In genomic region chr11:111395081-111395480, GRCh38 we compare ENCODE assay signal across 1 cellular context.
A peak's percentile ranks its signal among the peaks of the same experiment; 100 is the strongest.
TF ChIP-seq lines count a peak whose summit lies in the region.

No MANE protein-coding gene starts in this region.

TF ChIP-seq in HepG2, 621 proteins besides CTCF, POLR2A, EP300 and RAD21 (continued from another document and continues in another):
- no peak for TF ChIP-seq ZBTB26 (CRISPR knock-in tag; IDR thresholded peaks at IDR 0.05; ENCODE audit: borderline replicate concordance)
- TF ChIP-seq ATRX (CRISPR knock-in tag; IDR thresholded peaks at IDR 0.05; ENCODE audit: borderline replicate concordance): no peak
- no peak for TF ChIP-seq AKNA (CRISPR knock-in tag; IDR thresholded peaks at IDR 0.05; ENCODE audit: borderline replicate concordance)
- peak; percentile 68 for TF ChIP-seq KAT8 (CRISPR knock-in tag; IDR thresholded peaks at IDR 0.05)
- TF ChIP-seq SOX5 (CRISPR knock-in tag; IDR thresholded peaks at IDR 0.05; ENCODE audit: borderline replicate concordance): peak; percentile 94
- peak; percentile 81; the same call in 1 of the 2 replicates for TF ChIP-seq NFKB2 (CRISPR knock-in tag; IDR thresholded peaks at IDR 0.05; ENCODE audit: borderline replicate concordance)
- no peak for TF ChIP-seq ZSCAN12 (CRISPR knock-in tag; IDR thresholded peaks at IDR 0.05)
- TF ChIP-seq ZFP82 (CRISPR knock-in tag; IDR thresholded peaks at IDR 0.05; ENCODE audit: borderline replicate concordance): no peak
- TF ChIP-seq ZNF549 (CRISPR knock-in tag; IDR thresholded peaks at IDR 0.05): no peak
- no peak for TF ChIP-seq SRF (IDR thresholded peaks at IDR 0.05; ENCODE audit: low read depth, low read length)
- TF ChIP-seq YEATS2 (CRISPR knock-in tag; IDR thresholded peaks at IDR 0.05; ENCODE audit: borderline replicate concordance): peak; percentile 20; the same call in 1 of the 2 replicates
- TF ChIP-seq ZBTB42 (CRISPR knock-in tag; IDR thresholded peaks at IDR 0.05): peak; percentile 31; the same call in 1 of the 2 replicates
- no peak for TF ChIP-seq PAF1 (CRISPR knock-in tag; IDR thresholded peaks at IDR 0.05)
- no peak for TF ChIP-seq FOXP1 (IDR thresholded peaks at IDR 0.05)
- 0 out of 2 replicates have a peak, but pooled peaks have one; percentile 6 for TF ChIP-seq FOXP1 (CRISPR knock-in tag; IDR thresholded peaks at IDR 0.05)
- no peak for TF ChIP-seq U2AF1 (optimal IDR thresholded peaks at IDR 0.05; ENCODE audit: low read depth, low read length)
- no peak; the same call in 1 of the 2 replicates for TF ChIP-seq HMG20A (CRISPR knock-in tag; IDR thresholded peaks at IDR 0.05; ENCODE audit: borderline replicate concordance)
- TF ChIP-seq ZNF674 (CRISPR knock-in tag; IDR thresholded peaks at IDR 0.05; ENCODE audit: low read depth): no peak
- TF ChIP-seq AGO1 (IDR thresholded peaks at IDR 0.05; ENCODE audit: low read depth, low read length, poor library complexity, severe bottlenecking): no peak
- TF ChIP-seq RCOR2 (CRISPR knock-in tag; IDR thresholded peaks at IDR 0.05): peak; percentile 71; the same call in 1 of the 2 replicates
- no peak for TF ChIP-seq ZMAT3 (CRISPR knock-in tag; conservative IDR thresholded peaks at IDR 0.05)
- no peak for TF ChIP-seq TIGD3 (CRISPR knock-in tag; IDR thresholded peaks at IDR 0.05; ENCODE audit: borderline replicate concordance)
- no peak for TF ChIP-seq THAP7 (CRISPR knock-in tag; IDR thresholded peaks at IDR 0.05)
- no peak for TF ChIP-seq SRSF1 (optimal IDR thresholded peaks at IDR 0.05; ENCODE audit: low read depth, low read length)
- no peak for TF ChIP-seq BORCS8-MEF2B (CRISPR knock-in tag; IDR thresholded peaks at IDR 0.05)
- no peak for TF ChIP-seq ZNF7 (CRISPR knock-in tag; IDR thresholded peaks at IDR 0.05)
- peak; percentile 76 for TF ChIP-seq KMT2B (CRISPR knock-in tag; IDR thresholded peaks at IDR 0.05)
- no peak for TF ChIP-seq ZNF337 (CRISPR knock-in tag; IDR thresholded peaks at IDR 0.05; ENCODE audit: borderline replicate concordance, low read depth)
- peak in 1 of 2 experiments; percentile 70; a peak in 1 of 4 replicates for TF ChIP-seq HMGXB4 (CRISPR knock-in tag; IDR thresholded peaks at IDR 0.05; ENCODE audit: borderline replicate concordance in 1 of 2, low read depth in 1 of 2)
- TF ChIP-seq FOXC1 (CRISPR knock-in tag; IDR thresholded peaks at IDR 0.05; ENCODE audit: borderline replicate concordance): no peak; the same call in 1 of the 2 replicates
- TF ChIP-seq ZBTB7B (CRISPR knock-in tag; IDR thresholded peaks at IDR 0.05): peak; percentile 98
- TF ChIP-seq NFYB (CRISPR knock-in tag; IDR thresholded peaks at IDR 0.05): peak; percentile 37; the same call in 1 of the 2 replicates
- TF ChIP-seq ZNF564 (CRISPR knock-in tag; IDR thresholded peaks at IDR 0.05): peak; percentile 59; the same call in 1 of the 2 replicates
- TF ChIP-seq ZNF644 (CRISPR knock-in tag; IDR thresholded peaks at IDR 0.05; ENCODE audit: low read depth): peak; percentile 53; the same call in 1 of the 2 replicates
- TF ChIP-seq CBFB (CRISPR knock-in tag; IDR thresholded peaks at IDR 0.05): peak; percentile 71
- TF ChIP-seq SAFB2 (CRISPR knock-in tag; IDR thresholded peaks at IDR 0.05; ENCODE audit: borderline replicate concordance, low read depth): no peak; the same call in 1 of the 2 replicates
- no peak for TF ChIP-seq ZNF501 (CRISPR knock-in tag; IDR thresholded peaks at IDR 0.05)
- 0 out of 2 replicates have a peak, but pooled peaks have one; percentile 44 for TF ChIP-seq MED13 (CRISPR knock-in tag; IDR thresholded peaks at IDR 0.05)
- no peak for TF ChIP-seq ELK4 (CRISPR knock-in tag; IDR thresholded peaks at IDR 0.05; ENCODE audit: borderline replicate concordance)
- TF ChIP-seq SMC3 (IDR thresholded peaks at IDR 0.05; ENCODE audit: low read length): no peak
- peak; percentile 62; the same call in 1 of the 2 replicates for TF ChIP-seq THRA (CRISPR knock-in tag; IDR thresholded peaks at IDR 0.05; ENCODE audit: borderline replicate concordance)
- TF ChIP-seq NRL (CRISPR knock-in tag; IDR thresholded peaks at IDR 0.05; ENCODE audit: borderline replicate concordance): 0 out of 2 replicates have a peak, but pooled peaks have one; percentile 26
- no peak for TF ChIP-seq IRF1 (CRISPR knock-in tag; IDR thresholded peaks at IDR 0.05; ENCODE audit: low read depth)
- TF ChIP-seq DRAP1 (CRISPR knock-in tag; IDR thresholded peaks at IDR 0.05): peak; percentile 58; the same call in 1 of the 2 replicates
- TF ChIP-seq CAMTA2 (CRISPR knock-in tag; IDR thresholded peaks at IDR 0.05; ENCODE audit: borderline replicate concordance): no peak
- peak; percentile 69; the same call in 1 of the 2 replicates for TF ChIP-seq MXD3 (CRISPR knock-in tag; IDR thresholded peaks at IDR 0.05)
- TF ChIP-seq MBD4 (IDR thresholded peaks at IDR 0.05; ENCODE audit: borderline replicate concordance, low read length): no peak
- TF ChIP-seq SATB2 (CRISPR knock-in tag; IDR thresholded peaks at IDR 0.05): no peak
- TF ChIP-seq ZMYM3 (CRISPR knock-in tag; IDR thresholded peaks at IDR 0.05): peak; percentile 91
- peak; percentile 88 for TF ChIP-seq FOXO1 (CRISPR knock-in tag; IDR thresholded peaks at IDR 0.05)
- TF ChIP-seq YEATS4 (CRISPR knock-in tag; IDR thresholded peaks at IDR 0.05; ENCODE audit: borderline replicate concordance): peak; percentile 74; the same call in 1 of the 2 replicates
- no peak for TF ChIP-seq ZNF770 (CRISPR knock-in tag; IDR thresholded peaks at IDR 0.05)
- no peak for TF ChIP-seq NCOR1 (IDR thresholded peaks at IDR 0.05; ENCODE audit: borderline replicate concordance, low read length)
